In genomic region chr12:104374071-104374470, GRCh38 we compare ENCODE assay signal across 9 cellular contexts.
"Had no signal": no experiment of that assay in that cellular context is flagged by ENCODE, and none has a peak within 500 bp of the region (broad histone marks: within the 10 kb centered on the region; RNA-seq: fewer than 3 reads in every experiment).

No MANE protein-coding gene starts in this region.

- H2AFZ ChIP-seq: GM23248 had no signal

- DNase-seq: GM23248, GOT3, H7, HFFc6 had no signal

- H3K9ac ChIP-seq: GM23248, KMS-11 had no signal

- H3K36me3 ChIP-seq: HAP-1 had no signal

- H3K4me3 ChIP-seq: GM23248, HAP-1 had no signal

- ATAC-seq: HCT116, HepG2 had no signal

- H3K4me2 ChIP-seq: KMS-11 had no signal

- H3K4me1 ChIP-seq: HAP-1 had no signal

- H3K27ac ChIP-seq: GM23248, HL-60, KMS-11 had no signal
